14 cellular contexts compared by ENCODE assay signal in the genomic region with DNA sequence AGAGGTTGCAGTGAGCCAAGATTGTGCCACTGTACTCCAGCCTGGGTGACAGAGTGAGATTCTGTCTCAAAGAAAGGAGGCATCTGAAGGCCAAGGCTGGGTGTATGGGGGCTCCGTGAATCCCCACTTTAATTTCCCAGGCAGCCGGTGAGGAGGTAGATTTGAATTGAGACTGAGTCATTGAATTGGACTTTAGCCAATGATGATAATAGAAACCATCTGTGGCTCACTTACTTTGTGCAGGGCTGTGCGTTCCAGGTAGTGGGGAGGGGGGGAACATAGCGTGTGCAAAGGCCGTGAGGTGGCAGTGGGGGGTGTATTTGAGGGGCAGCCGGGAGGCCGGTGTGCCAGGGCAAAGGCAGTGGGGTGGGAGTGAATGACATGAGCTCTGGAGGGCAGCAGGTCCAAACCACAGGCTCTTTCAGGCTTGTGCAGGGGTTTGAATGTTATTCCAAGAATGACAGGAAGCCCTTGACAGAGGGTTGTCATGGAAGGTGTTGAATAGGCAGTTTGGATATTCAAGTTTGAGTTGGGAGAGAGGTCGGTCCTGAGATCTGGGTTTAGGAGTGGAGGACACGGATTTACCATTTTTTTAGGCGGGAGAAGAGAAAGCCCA. TPM values are rescaled to one million over a fixed set of nuclear protein-coding genes. Genes with fewer than 3 reads are reported as not detected.
DNase-seq lines count a peak whose midpoint lies in the region; ATAC-seq, FAIRE-seq and TF ChIP-seq lines count a peak whose summit lies in the region.
"Had no signal": no experiment of that assay in that cellular context is flagged by ENCODE, and none has a peak within 500 bp of the region (broad histone marks: within the 10 kb centered on the region; RNA-seq: fewer than 3 reads in every experiment).

No MANE protein-coding gene starts in this region.

- peaks cover 28% of the 10 kb centered on the region for H4K20me1 ChIP-seq in keratinocyte (ENCODE audit: control insufficient read depth, extremely low read depth, insufficient read depth, low read length)

- dilution Hi-C loops in keratinocyte (cut with MboI; ENCODE audit: extremely low pct_ligation_motif_present, low sequenced_read_pairs), result no loop called here

- peak; percentile 39 for DNase-seq in AG10803 (ENCODE audit: low read depth)
- DNase-seq in HTR-8/SVneo (ENCODE audit: insufficient read length, low spot score), result peak; percentile 72
- DNase-seq in amniotic stem cell (lab: John Stamatoyannopoulos, UW), result peak; percentile 44
- DNase-seq in keratinocyte (ENCODE audit: low read depth, low spot score), result no peak
- DNase-seq in activated naive CD4-positive, alpha-beta T cell (lab: John Stamatoyannopoulos, UW), result no peak
- DNase-seq in activated CD8-positive, alpha-beta memory T cell treated with anti-CD3 and anti-CD28 coated beads for 24 hours, result no peak
- no peak for DNase-seq in KBM-7
- DNase-seq: activated CD4-positive, alpha-beta T cell treated with anti-CD3 and anti-CD28 coated beads, Interleukin-2, amount 50 U/mL, for 48 hours; activated naive CD8-positive, alpha-beta T cell treated with anti-CD3 and anti-CD28 coated beads, Interleukin-2, amount 10 ng/mL, durations not matched to agents 7 days and 5 days; CD8-positive, alpha-beta T cell; erythroblast; NCI-H1436 treated with DMSO at 0.1 percent for 48 hours had no signal

- no peak for TF ChIP-seq CTCF in AG10803 (conservative IDR thresholded peaks at IDR 0.05; ENCODE audit: low read length)
- TF ChIP-seq CTCF in keratinocyte (optimal IDR thresholded peaks at IDR 0.05 in 1 of 3, IDR thresholded peaks at IDR 0.05 in 1 of 3, conservative IDR thresholded peaks at IDR 0.05 in 1 of 3; ENCODE audit: extremely low read depth in 1 of 3, insufficient read depth in 2 of 3, low read length in 3 of 3), result no peak

- H3K4me3 ChIP-seq in AG10803 (ENCODE audit: low read length), result no peak overlapping the region
- H3K4me3 ChIP-seq in keratinocyte (ENCODE audit: control insufficient read depth in 2 of 3, extremely low read depth in 1 of 3, insufficient read depth in 2 of 3, low read depth in 1 of 3, low read length in 3 of 3), result no peak overlapping the region

- FAIRE-seq in HTR-8/SVneo (lab: Jason Lieb, UNC), result no peak
- FAIRE-seq in keratinocyte (lab: Jason Lieb, UNC), result peak; percentile 79

- no peak overlapping the region for H3K9ac ChIP-seq in keratinocyte (ENCODE audit: control insufficient read depth, extremely low read depth, insufficient read depth, low read length)

- in situ Hi-C loops in KBM-7 (cut with MboI; ENCODE audit: low pct_unique_long_range_greater_than_20kb, low sequenced_read_pairs), result no loop called here

- H3K4me2 ChIP-seq in keratinocyte (ENCODE audit: control insufficient read depth, extremely low read depth, insufficient read depth, low read depth, low read length), result no peak overlapping the region

- peaks cover 5 to 8% of the 10 kb centered on the region in 2 experiments for H3K36me3 ChIP-seq in keratinocyte (ENCODE audit: control insufficient read depth in 2 of 2, extremely low read depth in 1 of 2, insufficient read depth in 2 of 2, low read length in 2 of 2)

- no peaks in the 10 kb centered on the region for H3K27me3 ChIP-seq in keratinocyte (ENCODE audit: control insufficient read depth, extremely low read depth, insufficient read depth, low read length)

- peaks cover 13% of the 10 kb centered on the region for H3K9me1 ChIP-seq in keratinocyte (ENCODE audit: control insufficient read depth, extremely low read depth, insufficient read depth, low read length)

- no peak overlapping the region for H3K27ac ChIP-seq in keratinocyte (ENCODE audit: control insufficient read depth, insufficient read depth, low read length)

- no peaks in the 10 kb centered on the region for H3K9me3 ChIP-seq in keratinocyte (ENCODE audit: control insufficient read depth, low read depth, low read length)

- no peak for ATAC-seq in GM19023 (IDR thresholded peaks at IDR 0.05; ENCODE audit: unreplicated experiment)
- ATAC-seq: CD8-positive, alpha-beta T cell; left lobe of liver had no signal

- H3K4me1 ChIP-seq in keratinocyte (ENCODE audit: control insufficient read depth, extremely low read depth, insufficient read depth, low read length), result peaks cover 41% of the 10 kb centered on the region

- H2AFZ ChIP-seq in keratinocyte (ENCODE audit: control insufficient read depth, low read length), result no peak overlapping the region

- peaks cover 66% of the 10 kb centered on the region for H3K79me2 ChIP-seq in keratinocyte (ENCODE audit: control insufficient read depth, insufficient read depth, low read length)

RNA-seq across cellular contexts. Expression of a gene that starts 6.1 kb away (rescaled TPM):
- polyA plus RNA-seq in keratinocyte, result 20.2 to 26.0 TPM (median 21.3 TPM) in 3 replicates
- 9.9 TPM for polyA plus RNA-seq in keratinocyte (2011; ENCODE audit: low read depth)
- polyA plus RNA-seq in keratinocyte (2011; cell fraction: cytosol; rRNA removed), result 14.4 and 19.2 TPM in 2 replicates
- 55.5 and 78.6 TPM in 2 replicates for polyA plus RNA-seq in keratinocyte (2011; cell fraction: nucleus; rRNA removed)
- 16.2 and 18.5 TPM in 2 replicates for polyA plus RNA-seq in keratinocyte (2012; ENCODE audit: low replicate concordance)
- 18.2 to 29.4 TPM (median 19.6 TPM) in 3 replicates for polyA minus RNA-seq in keratinocyte
- 11.7 TPM for polyA minus RNA-seq in keratinocyte (2011; cell fraction: cytosol; rRNA and poly(A)+ RNA removed)
- polyA minus RNA-seq in keratinocyte (2011; cell fraction: nucleus; rRNA and poly(A)+ RNA removed), result 22.1 and 34.7 TPM in 2 replicates

RNA-seq across cellular contexts. Expression of a gene that starts 56.5 kb away (rescaled TPM):
- polyA plus RNA-seq in keratinocyte, result 9.1 to 15.2 TPM (median 10.9 TPM) in 3 replicates
- polyA plus RNA-seq in keratinocyte (2011; ENCODE audit: low read depth), result 1.8 TPM
- 7.4 and 15.3 TPM in 2 replicates for polyA plus RNA-seq in keratinocyte (2011; cell fraction: cytosol; rRNA removed)
- polyA plus RNA-seq in keratinocyte (2011; cell fraction: nucleus; rRNA removed), result 10.8 and 14.1 TPM in 2 replicates
- 7.5 and 13.3 TPM in 2 replicates for polyA plus RNA-seq in keratinocyte (2012; ENCODE audit: low replicate concordance)
- 12.4 to 21.8 TPM (median 17.9 TPM) in 3 replicates for polyA minus RNA-seq in keratinocyte
- 14.4 TPM for polyA minus RNA-seq in keratinocyte (2011; cell fraction: cytosol; rRNA and poly(A)+ RNA removed)
- polyA minus RNA-seq in keratinocyte (2011; cell fraction: nucleus; rRNA and poly(A)+ RNA removed), result 10.1 and 14.1 TPM in 2 replicates

Comparison
In these comparisons a context has a peak if more than half of its experiments do, and no peak if none do; other contexts are left out.
1. DNase-seq: peak in AG10803 (single experiment), HTR-8/SVneo (single experiment) and amniotic stem cell (single experiment); none in keratinocyte (single experiment), activated naive CD4-positive, alpha-beta T cell (0 of 4), activated CD8-positive, alpha-beta memory T cell treated with anti-CD3 and anti-CD28 coated beads for 24 hours (single experiment) and KBM-7 (single experiment).